ENCODE assay signal across 27 cellular contexts in the genomic region with DNA sequence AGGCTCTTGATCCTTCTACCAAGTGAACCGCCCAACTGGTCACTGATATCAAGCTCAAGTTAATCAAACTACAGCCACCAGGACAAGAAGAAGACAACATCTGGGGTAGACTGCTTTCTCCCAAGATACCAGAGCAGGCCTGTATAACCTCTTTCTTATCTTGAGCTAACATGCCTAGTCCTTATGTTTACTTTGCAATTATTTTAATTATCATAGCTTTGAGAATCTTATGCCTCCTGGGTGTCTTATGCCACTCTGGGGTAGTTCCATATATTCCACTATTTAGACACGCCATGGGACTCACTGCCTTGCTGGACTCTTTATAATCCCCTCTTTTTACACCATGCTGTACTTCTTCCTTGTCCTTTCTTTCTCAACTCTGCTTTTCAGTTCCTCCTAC.
"Had no signal": no experiment of that assay in that cellular context is flagged by ENCODE, and none has a peak within 500 bp of the region (broad histone marks: within the 10 kb centered on the region; RNA-seq: fewer than 3 reads in every experiment).

No MANE protein-coding gene starts in this region.

- ATAC-seq: activated CD4-positive, alpha-beta T cell treated with anti-CD3 and anti-CD28 coated beads for 36 hours; activated CD8-positive, alpha-beta memory T cell treated with anti-CD3 and anti-CD28 coated beads, Interleukin-2, amount 10 ng/mL, durations not matched to agents 7 days and 5 days; activated CD8-positive, alpha-beta T cell treated with anti-CD3 and anti-CD28 coated beads, Interleukin-2, amount 10 ng/mL, durations not matched to agents 7 days and 5 days; activated naive CD8-positive, alpha-beta T cell treated with anti-CD3 and anti-CD28 coated beads, Interleukin-2, amount 50 U/mL, for 24 hours; body of pancreas; effector memory CD8-positive, alpha-beta T cell had no signal

- DNase-seq: activated CD4-positive, alpha-beta memory T cell treated with anti-CD3 and anti-CD28 coated beads for 36 hours; activated CD4-positive, alpha-beta T cell treated with anti-CD3 and anti-CD28 coated beads for 36 hours; activated CD4-positive, alpha-beta T cell treated with anti-CD3 and anti-CD28 coated beads, Interleukin-2, amount 10 ng/mL, durations not matched to agents 24 days and 14 days; activated CD4-positive, CD25-positive, alpha-beta regulatory T cell; activated CD4-positive, CD25-positive, alpha-beta regulatory T cell treated with anti-CD3 and anti-CD28 coated beads, Interleukin-2, amount 50 U/mL, for 72 hours; activated CD8-positive, alpha-beta memory T cell treated with anti-CD3 and anti-CD28 coated beads, Interleukin-2, amount 10 ng/mL, durations not matched to agents 7 days and 5 days; activated CD8-positive, alpha-beta memory T cell treated with anti-CD3 and anti-CD28 coated beads, Interleukin-2, amount 50 U/mL, for 4 hours; activated CD8-positive, alpha-beta T cell treated with anti-CD3 and anti-CD28 coated beads, Interleukin-2, amount 10 ng/mL, durations not matched to agents 7 days and 5 days; activated effector memory CD4-positive, alpha-beta T cell treated with anti-CD3 and anti-CD28 coated beads, Interleukin-2, amount 50 U/mL, for 16 hours; activated naive CD4-positive, alpha-beta T cell treated with anti-CD3 and anti-CD28 coated beads for 36 hours; activated naive CD8-positive, alpha-beta T cell treated with anti-CD3 and anti-CD28 coated beads for 36 hours; activated naive CD8-positive, alpha-beta T cell treated with anti-CD3 and anti-CD28 coated beads, Interleukin-2, amount 50 U/mL, for 24 hours; activated T-cell treated with anti-CD3 and anti-CD28 coated beads, Interleukin-2, amount 50 U/mL, for 1 hour; activated T-cell treated with anti-CD3 and anti-CD28 coated beads, Interleukin-2, amount 50 U/mL, for 48 hours; adrenal gland; amygdala; aorta; body of pancreas; caudate nucleus; cortex of kidney; dermis blood vessel endothelial cell; effector CD4-positive, alpha-beta T cell; effector memory CD8-positive, alpha-beta T cell; foreskin fibroblast; head of caudate nucleus; hippocampal formation; T-helper 9 cell had no signal

- H3K27ac ChIP-seq: adrenal gland, body of pancreas had no signal

- H3K9me3 ChIP-seq: adrenal gland, body of pancreas had no signal

- H3K4me1 ChIP-seq: adrenal gland had no signal

- H3K27me3 ChIP-seq: adrenal gland, body of pancreas had no signal

- H3K4me3 ChIP-seq: adrenal gland, body of pancreas had no signal

- H3K36me3 ChIP-seq: adrenal gland had no signal
